Comparison of ENCODE assay signal across 23 cellular contexts in the genomic region with DNA sequence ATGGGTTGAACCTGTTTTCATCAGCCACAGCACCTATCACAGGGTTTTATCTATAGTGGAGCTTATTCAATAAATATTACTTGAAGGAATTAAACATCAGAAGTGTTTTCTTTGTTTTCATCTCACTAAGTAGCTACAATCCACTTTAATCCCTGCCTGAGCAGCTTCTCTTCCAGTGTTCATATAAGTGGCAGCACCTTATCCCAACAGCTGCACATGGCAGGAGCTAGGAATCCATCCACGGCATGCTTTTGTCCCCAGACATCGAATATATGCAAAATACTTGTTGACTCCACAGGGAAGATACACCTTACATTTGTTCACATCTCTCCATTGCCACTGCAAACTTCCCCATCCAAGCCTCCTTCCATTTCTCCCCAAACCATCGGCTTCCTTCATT.
"Had no signal": no experiment of that assay in that cellular context is flagged by ENCODE, and none has a peak within 500 bp of the region (broad histone marks: within the 10 kb centered on the region; RNA-seq: fewer than 3 reads in every experiment).

No MANE protein-coding gene starts in this region.

- H3K9me3 ChIP-seq: esophagus muscularis mucosa, gastroesophageal sphincter, heart left ventricle, left lung, lower lobe of right lung, mucosa of descending colon had no signal

- DNase-seq: dermis blood vessel endothelial cell; dorsolateral prefrontal cortex; effector CD4-positive, alpha-beta T cell; effector memory CD4-positive, alpha-beta T cell; foreskin keratinocyte; heart left ventricle; hypothalamus; left cardiac atrium; left ventricle myocardium superior; lower lobe of right lung; mesenchymal stem cell; mucosa of descending colon; naive B cell; naive thymus-derived CD8-positive, alpha-beta T cell had no signal

- H3K36me3 ChIP-seq: esophagus muscularis mucosa, gastroesophageal sphincter, heart left ventricle, left lung, lower lobe of right lung had no signal

- H3K27ac ChIP-seq: coronary artery, dorsolateral prefrontal cortex, esophagus muscularis mucosa, foreskin keratinocyte, gastroesophageal sphincter, heart left ventricle, hepatocyte, left lung, lower lobe of right lung had no signal

- H3K4me3 ChIP-seq: coronary artery, dorsolateral prefrontal cortex, esophagus muscularis mucosa, gastroesophageal sphincter, heart left ventricle, hepatocyte, left lung, lower lobe of right lung, mucosa of descending colon had no signal

- H3K4me1 ChIP-seq: esophagus muscularis mucosa, gastroesophageal sphincter, heart left ventricle, left lung, lower lobe of right lung had no signal

- H3K27me3 ChIP-seq: esophagus muscularis mucosa, foreskin keratinocyte, gastroesophageal sphincter, heart left ventricle, hepatocyte, left lung had no signal

- FAIRE-seq: endothelial cell of umbilical vein, frontal cortex, islet of Langerhans, keratinocyte had no signal
